ENCODE assay signal across 8 cellular contexts in the genomic region with DNA sequence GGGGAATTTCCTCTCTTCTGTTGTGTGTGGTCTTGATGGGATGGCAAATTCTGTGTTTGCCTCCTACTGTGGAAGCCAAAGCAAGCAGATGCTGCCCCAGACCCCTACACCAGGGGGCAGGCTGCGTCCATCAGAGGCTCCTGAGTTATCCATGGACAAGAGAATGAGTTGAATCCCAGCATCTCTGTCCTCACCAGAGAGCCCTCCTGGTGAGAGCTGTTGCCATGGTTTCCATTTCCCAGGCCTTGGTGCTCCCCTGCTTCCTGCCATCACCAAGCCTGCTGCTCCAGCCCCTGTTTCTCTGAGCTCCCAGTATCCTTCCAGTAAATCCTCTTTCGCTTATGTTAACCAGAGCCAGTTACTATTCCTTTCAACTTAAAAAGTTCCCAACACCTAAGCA. TPM values are rescaled to one million over a fixed set of nuclear protein-coding genes. Genes with fewer than 3 reads are reported as not detected.
A peak's percentile ranks its signal among the peaks of the same experiment; 100 is the strongest.
DNase-seq lines count a peak whose midpoint lies in the region; ATAC-seq and TF ChIP-seq lines count a peak whose summit lies in the region.

No MANE protein-coding gene starts in this region.

- H2BK120ac ChIP-seq in H9 (ENCODE audit: low read depth, low read length, poor library complexity, severe bottlenecking): no peak overlapping the region

- no peak overlapping the region for H2BK12ac ChIP-seq in H9 (ENCODE audit: insufficient read length, low read depth, low read length)

- no peak overlapping the region for H4K91ac ChIP-seq in H9 (ENCODE audit: insufficient read length, low read depth, low read length)

- no peak overlapping the region for H4K8ac ChIP-seq in H9 (replicated peaks; ENCODE audit: insufficient read length, low read depth, low read length)

- H3K27ac Mint-ChIP-seq in CD14-positive monocyte: no peak overlapping the region
- no peak overlapping the region for H3K27ac Mint-ChIP-seq in H9
- no peak overlapping the region for H3K27ac Mint-ChIP-seq in stimulated activated naive CD8-positive, alpha-beta T cell treated with anti-CD3 and anti-CD28 coated beads, Interleukin-15, amount 100 ng/mL, for 72 hours

- H2AK5ac ChIP-seq in H9 (ENCODE audit: insufficient read length, low read length): no peak overlapping the region

- H3T11ph ChIP-seq in H9 (ENCODE audit: low read length): no peak overlapping the region

- no peaks in the 10 kb centered on the region for H3K79me1 ChIP-seq in H9 (ENCODE audit: insufficient read depth, low read depth, low read length, poor library complexity, severe bottlenecking)

- no peaks in the 10 kb centered on the region for H4K20me1 ChIP-seq in H9 (ENCODE audit: control insufficient read depth, insufficient read depth, insufficient read length)

- H3K23me2 ChIP-seq in H9 (ENCODE audit: insufficient read length, low read depth, low read length, poor library complexity, severe bottlenecking): no peaks in the 10 kb centered on the region

- H3K27me3 Mint-ChIP-seq in CD14-positive monocyte (ENCODE audit: low read depth in 3 of 3) (peaks cover 3 to 6% (median 4%) of the 10 kb centered on the region in 3 donors), H9 (ENCODE audit: low read depth) (peaks cover 1% of the 10 kb centered on the region; the same call in 1 of the 2 replicates)
- peaks cover 15% of the 10 kb centered on the region for H3K27me3 Mint-ChIP-seq in stimulated activated naive CD8-positive, alpha-beta T cell treated with anti-CD3 and anti-CD28 coated beads, Interleukin-15, amount 100 ng/mL, for 72 hours

- DNase-seq in CD14-positive monocyte (ENCODE audit: low spot score): no peak
- peak; percentile 95 for DNase-seq in H9
- DNase-seq in NCI-H2196 (lab: John Stamatoyannopoulos, UW; ENCODE audit: unreplicated experiment): peak; percentile 49
- DNase-seq in anterior cingulate cortex (lab: John Stamatoyannopoulos, UW): peak in 42 of 58 donors; percentile 3 to 61 (median 24)
- peak; percentile 91 for DNase-seq in iPS DF 19.7 (ENCODE audit: low read depth, low spot score)
- DNase-seq in stimulated activated naive CD8-positive, alpha-beta T cell treated with anti-CD3 and anti-CD28 coated beads, Interleukin-15, amount 100 ng/mL, for 72 hours: peak; percentile 27

- H3K4me3 Mint-ChIP-seq in CD14-positive monocyte (no peak overlapping the region), H9 (no peak overlapping the region)
- H3K4me3 Mint-ChIP-seq in stimulated activated naive CD8-positive, alpha-beta T cell treated with anti-CD3 and anti-CD28 coated beads, Interleukin-15, amount 100 ng/mL, for 72 hours: no peak overlapping the region

- no peak overlapping the region for H3K56ac ChIP-seq in H9 (ENCODE audit: insufficient read length, low read depth, low read length)

- no peak overlapping the region for H4K5ac ChIP-seq in H9 (ENCODE audit: insufficient read length, low read depth, low read length)

- H3K27ac ChIP-seq in H9 (ENCODE audit: insufficient read length, low read depth, low read length): no peak overlapping the region

- WGBS in H9 (ENCODE audit: extremely low coverage, insufficient read length, low lambda C conversion rate): no CpG with 5 or more reads among the region's 2 CpGs

- H3K36me3 Mint-ChIP-seq in CD14-positive monocyte: no peaks in the 10 kb centered on the region
- no peaks in the 10 kb centered on the region for H3K36me3 Mint-ChIP-seq in H9 (ENCODE audit: insufficient read depth in 1 of 3, low read depth in 3 of 3)

- no peak overlapping the region for H3K4me2 ChIP-seq in H9 (ENCODE audit: insufficient read depth, insufficient read length, low read length)

- no peaks in the 10 kb centered on the region for H3K79me2 ChIP-seq in H9 (ENCODE audit: insufficient read depth, low read length)

- ATAC-seq in stimulated activated naive CD8-positive, alpha-beta T cell treated with anti-CD3 and anti-CD28 coated beads, Interleukin-15, amount 100 ng/mL, for 72 hours: peak; percentile 61
- no peak for ATAC-seq in HG03520 (IDR thresholded peaks at IDR 0.05; ENCODE audit: unreplicated experiment)
- no peak for ATAC-seq in GM19395 (IDR thresholded peaks at IDR 0.05; ENCODE audit: unreplicated experiment)

- H2AFZ ChIP-seq in H9 (ENCODE audit: low read length): no peak overlapping the region

- H3K23ac ChIP-seq in H9 (ENCODE audit: insufficient read length, low read depth, low read length): no peak overlapping the region

- H3K4ac ChIP-seq in H9 (ENCODE audit: low read depth, low read length): no peak overlapping the region

- no peak overlapping the region for H3K14ac ChIP-seq in H9 (ENCODE audit: insufficient read depth, low read length)

- H2BK20ac ChIP-seq in H9 (ENCODE audit: low read depth, low read length, poor library complexity, severe bottlenecking): no peak overlapping the region

- no peak overlapping the region for H3K9ac ChIP-seq in H9 (ENCODE audit: extremely low read depth, insufficient read length, low read length)

- no peak overlapping the region for H2BK5ac ChIP-seq in H9 (ENCODE audit: insufficient read length, low read length)

- H3K9me3 Mint-ChIP-seq in CD14-positive monocyte (no peaks in the 10 kb centered on the region), H9 (no peaks in the 10 kb centered on the region)
- H3K9me3 Mint-ChIP-seq in stimulated activated naive CD8-positive, alpha-beta T cell treated with anti-CD3 and anti-CD28 coated beads, Interleukin-15, amount 100 ng/mL, for 72 hours: no peaks in the 10 kb centered on the region

- H3K4me1 Mint-ChIP-seq in CD14-positive monocyte: peaks cover 4% of the 10 kb centered on the region
- H3K4me1 Mint-ChIP-seq in H9: peaks cover 3 to 5% of the 10 kb centered on the region in 2 experiments; a peak in 3 of 4 replicates
- no peaks in the 10 kb centered on the region for H3K4me1 Mint-ChIP-seq in stimulated activated naive CD8-positive, alpha-beta T cell treated with anti-CD3 and anti-CD28 coated beads, Interleukin-15, amount 100 ng/mL, for 72 hours

- intact Hi-C loops in CD14-positive monocyte (cut with micrococcal nuclease): loop anchor here (10.0 kb wide), 2 partner anchors 261 to 1881 kb away; no protein-coding TSS in a partner anchor

- H3K18ac ChIP-seq in H9 (ENCODE audit: insufficient read length, low read depth, low read length): no peak overlapping the region

- no peak overlapping the region for H2BK15ac ChIP-seq in H9 (ENCODE audit: low read depth, low read length)

- H3K9me3 ChIP-seq in H9 (ENCODE audit: control insufficient read depth, low read depth, low read length): no peaks in the 10 kb centered on the region

- TF ChIP-seq CTCF in CD14-positive monocyte (IDR thresholded peaks at IDR 0.05) (peak; percentile 57), H9 (conservative IDR thresholded peaks at IDR 0.05) (peak; percentile 95)

- no peaks in the 10 kb centered on the region for H3K4me1 ChIP-seq in H9 (ENCODE audit: insufficient read depth, low read length)

- no peaks in the 10 kb centered on the region for H3K27me3 ChIP-seq in H9 (ENCODE audit: insufficient read depth, low read length)

RNA-seq across cellular contexts. Expression of gene GNG12, which starts 20.4 kb away (rescaled TPM):
- under 1 TPM in 1 of 2 donors, not detected in 1; 0.03 TPM for polyA plus RNA-seq in CD14-positive monocyte
- total RNA-seq in H9 (2021): 14.3 and 14.6 TPM in 2 replicates
